Comparison of ENCODE assay signal across 8 cellular contexts in the genomic region with DNA sequence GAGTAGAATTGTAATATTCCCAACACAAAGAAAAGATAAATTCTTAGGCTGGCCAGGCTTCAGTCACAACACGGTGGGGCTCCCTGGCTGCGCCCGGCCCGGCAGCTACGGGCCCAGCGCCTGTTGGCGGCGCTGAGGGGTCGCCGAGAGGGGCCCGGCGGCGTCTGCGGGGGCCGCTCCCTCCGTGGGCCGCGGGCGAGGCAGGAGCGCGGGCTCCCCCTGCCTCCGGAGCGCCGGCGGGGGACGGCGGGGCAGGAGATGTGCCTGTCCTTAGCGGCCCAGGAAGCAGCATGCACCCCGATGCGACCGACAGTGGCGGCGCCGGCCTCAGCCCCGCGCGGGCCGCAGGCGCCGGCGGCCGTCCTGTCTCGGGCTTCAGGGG.
A peak's percentile ranks its signal among the peaks of the same experiment; 100 is the strongest.
DNase-seq lines count a peak whose midpoint lies in the region; ATAC-seq and TF ChIP-seq lines count a peak whose summit lies in the region.
"Not testable (repeated sequence)": the region's sequence is repeated elsewhere in the genome, so short reads cannot be mapped to it uniquely, and the experiment has no call there.

No MANE protein-coding gene starts in this region.

- not testable (repeated sequence) for H2AK5ac ChIP-seq in IMR-90 (ENCODE audit: low read depth, low read length)

- not testable (repeated sequence) for H4K20me1 ChIP-seq in IMR-90 (ENCODE audit: insufficient read depth, low read length)

- dilution Hi-C loops in IMR-90 (cut with HindIII; ENCODE audit: low sequenced_read_pairs, unreplicated experiment): not testable (repeated sequence)

- not testable (repeated sequence) for H3K36me3 ChIP-seq in IMR-90 (ENCODE audit: control insufficient read depth, insufficient read depth, low read length); tibial artery

- H3K4me3 ChIP-seq in IMR-90 (ENCODE audit: insufficient read depth, low read depth, low read length) (peak overlapping the region; percentile 25), WI38 (ENCODE audit: low read depth, low read length) (peak overlapping the region; percentile 32), astrocyte of the cerebellum (ENCODE audit: low read depth, low read length) (peak overlapping the region; percentile 14), tibial artery (peak overlapping the region; percentile 52 to 60)

- CTCF ChIA-PET in IMR-90 (lab: Yijun Ruan, JAX): interaction anchor here (0.7 kb wide), 1 partner anchor 60 kb away, joined by 4 read pairs; no protein-coding TSS in a partner anchor

- not testable (repeated sequence) for H4K5ac ChIP-seq in IMR-90 (ENCODE audit: low read depth, low read length)

- peak overlapping the region; percentile 58 for H3K4me3 Mint-ChIP-seq in osteocyte (ENCODE audit: unreplicated experiment)

- not testable (repeated sequence) for H2AK9ac ChIP-seq in IMR-90 (replicated peaks; ENCODE audit: low read depth, low read length, poor library complexity)

- ATAC-seq in GM18505 (IDR thresholded peaks at IDR 0.05; ENCODE audit: unreplicated experiment) (peak; percentile 51), HG02571 (IDR thresholded peaks at IDR 0.05; ENCODE audit: unreplicated experiment) (peak; percentile 54), IMR-90 (ENCODE audit: low read depth) (peak; percentile 84), left cardiac atrium (peak; percentile 84 to 87)

- H3K4ac ChIP-seq in IMR-90 (ENCODE audit: low read depth, low read length): not testable (repeated sequence)

- H3K27me3 ChIP-seq in IMR-90 (ENCODE audit: control insufficient read depth, insufficient read depth, low read length); tibial artery: not testable (repeated sequence)

- H3K18ac ChIP-seq in IMR-90 (ENCODE audit: low read depth, low read length): not testable (repeated sequence)

- H3K27ac Mint-ChIP-seq in osteocyte (ENCODE audit: unreplicated experiment): peak overlapping the region; percentile 78

- H2BK5ac ChIP-seq in IMR-90 (ENCODE audit: low read depth, low read length, poor library complexity, severe bottlenecking): not testable (repeated sequence)

- BruUV-seq in IMR-90 (replicated peaks; lab: Mats Ljungman, UMichigan): not testable (repeated sequence)

- not testable (repeated sequence) for TF ChIP-seq POLR2A in GM18505 (IDR thresholded peaks at IDR 0.05; ENCODE audit: borderline replicate concordance, extremely low read depth, insufficient read depth, insufficient read length); IMR-90 (IDR thresholded peaks at IDR 0.05; ENCODE audit: low read depth, low read length)

- TF ChIP-seq CTCF in IMR-90 (conservative IDR thresholded peaks at IDR 0.05; ENCODE audit: low read depth, low read length) (peak; percentile 24), astrocyte of the cerebellum (IDR thresholded peaks at IDR 0.05; ENCODE audit: low read depth, low read length, missing control alignments) (peak; percentile 21), osteocyte (IDR thresholded peaks at IDR 0.05) (peak; percentile 35)
- TF ChIP-seq CTCF in WI38 (IDR thresholded peaks at IDR 0.05; ENCODE audit: low read depth, low read length); tibial artery (IDR thresholded peaks at IDR 0.05): not testable (repeated sequence)

- H3K4me1 ChIP-seq in IMR-90 (ENCODE audit: control insufficient read depth, insufficient read depth, low read length); tibial artery: not testable (repeated sequence)

- not testable (repeated sequence) for H2BK120ac ChIP-seq in IMR-90 (ENCODE audit: low read depth, low read length)

- not testable (repeated sequence) for H3K36me3 Mint-ChIP-seq in osteocyte (ENCODE audit: unreplicated experiment)

- not testable (repeated sequence) for H2AFZ ChIP-seq in IMR-90 (replicated peaks; ENCODE audit: low read length, poor library complexity)

- H3K14ac ChIP-seq in IMR-90 (replicated peaks; ENCODE audit: low read depth, low read length): not testable (repeated sequence)

- POLR2A ChIA-PET in IMR-90 (lab: Charles Lee; ENCODE audit: unreplicated experiment): not testable (repeated sequence)

- TF ChIP-seq RAD21 in IMR-90 (IDR thresholded peaks at IDR 0.05; ENCODE audit: low read length): not testable (repeated sequence)

- H3K27me3 Mint-ChIP-seq in osteocyte (ENCODE audit: unreplicated experiment): not testable (repeated sequence)

- H3K9me1 ChIP-seq in IMR-90 (ENCODE audit: insufficient read depth, low read length): not testable (repeated sequence)

- 7% methylated on average over 3 of the region's 43 CpGs; no CpG with 5 or more reads in 1 of the 2 experiments for WGBS in IMR-90 (ENCODE audit: extremely low coverage in 2 of 2, insufficient read length in 1 of 2), 2 experiments

- H3K79me1 ChIP-seq in IMR-90 (ENCODE audit: low read depth in 1 of 2, low read length in 2 of 2): not testable (repeated sequence)

- intact Hi-C loops in IMR-90 (cut with micrococcal nuclease); left cardiac atrium (cut with DNase I); tibial artery (cut with DNase I; ENCODE audit: low total_unique reads): not testable (repeated sequence)

- in situ Hi-C loops in IMR-90 (cut with MboI; ENCODE audit: low sequenced_read_pairs); astrocyte of the cerebellum (cut with HindIII; ENCODE audit: low sequenced_read_pairs): not testable (repeated sequence)

- not testable (repeated sequence) for H4K8ac ChIP-seq in IMR-90 (ENCODE audit: low read depth in 2 of 2, low read length in 2 of 2)

- not testable (repeated sequence) for H3K9me3 ChIP-seq in IMR-90 (ENCODE audit: control insufficient read depth, insufficient read depth, low read length); tibial artery

- H3K56ac ChIP-seq in IMR-90 (ENCODE audit: extremely low read depth, insufficient read depth, low read length): not testable (repeated sequence)

- H2BK20ac ChIP-seq in IMR-90 (ENCODE audit: low read depth, low read length): not testable (repeated sequence)

- H3K9ac ChIP-seq in IMR-90 (ENCODE audit: low read depth, low read length): 0 out of 2 replicates have a peak overlapping the region, but pooled peaks have one; percentile 55

- peaks cover 24% of the 10 kb centered on the region for H3K4me1 Mint-ChIP-seq in osteocyte (ENCODE audit: unreplicated experiment)

- not testable (repeated sequence) for DNase-seq in IMR-90; astrocyte of the cerebellum (ENCODE audit: low read depth); osteocyte (ENCODE audit: extremely low spot score, unreplicated experiment); tibial artery
- DNase-seq in left cardiac atrium: peak; percentile 28

- H4K91ac ChIP-seq in IMR-90 (ENCODE audit: insufficient read depth, low read depth, low read length): not testable (repeated sequence)

- H3K9me3 Mint-ChIP-seq in osteocyte (ENCODE audit: unreplicated experiment): not testable (repeated sequence)

- not testable (repeated sequence) for H2BK15ac ChIP-seq in IMR-90 (ENCODE audit: low read depth, low read length)

- not testable (repeated sequence) for H3K4me2 ChIP-seq in IMR-90 (ENCODE audit: low read depth, low read length)

- H3K23ac ChIP-seq in IMR-90 (ENCODE audit: low read depth, low read length): not testable (repeated sequence)

- H3K27ac ChIP-seq in IMR-90 (ENCODE audit: insufficient read depth, low read length): not testable (repeated sequence)
- H3K27ac ChIP-seq in tibial artery: peak overlapping the region; percentile 55 to 71
